In genomic region chr1:167564592-167564991, GRCh38 we compare ENCODE assay signal across 1 cellular context.
A peak's percentile ranks its signal among the peaks of the same experiment; 100 is the strongest.
TF ChIP-seq lines count a peak whose summit lies in the region.

No MANE protein-coding gene starts in this region.

TF ChIP-seq in HepG2, 621 proteins besides CTCF, POLR2A, EP300 and RAD21:
- TF ChIP-seq TCF7 (IDR thresholded peaks at IDR 0.05; ENCODE audit: low read depth): no peak
- no peak for TF ChIP-seq ZKSCAN8 (CRISPR knock-in tag; IDR thresholded peaks at IDR 0.05; ENCODE audit: borderline replicate concordance)
- TF ChIP-seq CC2D1A (CRISPR knock-in tag; IDR thresholded peaks at IDR 0.05): no peak
- TF ChIP-seq AHR (CRISPR knock-in tag; IDR thresholded peaks at IDR 0.05): no peak
- 0 out of 2 replicates have a peak, but pooled peaks have one; percentile 1 for TF ChIP-seq CEBPB (IDR thresholded peaks at IDR 0.05; ENCODE audit: borderline replicate concordance, low read depth, low read length)
- no peak for TF ChIP-seq ZNF83 (CRISPR knock-in tag; IDR thresholded peaks at IDR 0.05; ENCODE audit: borderline replicate concordance)
